ENCODE assay signal across 35 cellular contexts in the genomic region with DNA sequence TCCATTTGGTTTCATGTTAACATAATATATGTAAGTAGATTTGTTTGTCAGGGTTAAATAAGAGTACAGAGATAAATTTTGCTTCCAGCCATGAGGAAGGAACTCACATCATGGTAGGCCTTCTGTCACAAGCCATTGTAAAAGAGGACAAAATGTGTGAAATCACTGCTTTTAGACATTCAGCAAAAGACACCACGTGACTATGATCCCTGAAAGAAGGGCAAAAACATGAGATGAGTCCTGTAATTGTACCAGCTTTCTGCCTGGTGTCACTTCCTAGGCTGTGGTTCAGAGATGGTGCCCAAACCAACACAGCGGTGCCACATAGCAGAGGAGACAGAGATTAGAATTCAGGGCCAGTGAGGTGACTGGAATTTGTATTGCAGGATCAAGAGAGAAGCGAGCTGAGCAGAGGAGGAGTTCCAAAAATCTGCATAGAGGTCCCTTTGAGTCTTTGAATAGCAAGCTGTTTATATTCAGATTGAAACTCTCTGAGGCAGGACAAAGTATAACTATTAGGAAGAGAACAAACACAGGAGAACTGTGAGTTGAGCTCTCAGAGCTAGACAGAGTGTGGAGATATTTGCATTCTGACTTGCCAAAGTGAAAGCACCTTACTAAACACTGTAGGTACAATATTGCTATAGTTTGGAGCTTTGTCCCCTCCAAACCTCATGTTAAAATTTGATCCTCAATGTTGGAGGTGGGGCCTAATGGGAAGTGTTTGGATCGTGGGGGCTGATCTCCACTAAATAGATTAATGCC. TPM values are rescaled to one million over a fixed set of nuclear protein-coding genes. Genes with fewer than 3 reads are reported as not detected.
DNase-seq lines count a peak whose midpoint lies in the region; ATAC-seq, FAIRE-seq and TF ChIP-seq lines count a peak whose summit lies in the region.
"Had no signal": no experiment of that assay in that cellular context is flagged by ENCODE, and none has a peak within 500 bp of the region (broad histone marks: within the 10 kb centered on the region; RNA-seq: fewer than 3 reads in every experiment).

No MANE protein-coding gene starts in this region.

- H3K4ac ChIP-seq in H1 (replicated peaks; ENCODE audit: insufficient read length, low read depth, low read length): no peak overlapping the region

- H3K4me1 ChIP-seq in H1 (replicated peaks in 1 of 4; ENCODE audit: control insufficient read depth in 3 of 4, insufficient read depth in 4 of 4, low read length in 3 of 4) (peaks cover 0 to 1% (median 0%) of the 10 kb centered on the region in 4 experiments; a peak in 1 of 7 replicates), osteoblast (ENCODE audit: insufficient read depth, low read length) (no peaks in the 10 kb centered on the region), ovary (ENCODE audit: insufficient read depth) (peaks cover 2% of the 10 kb centered on the region)
- H3K4me1 ChIP-seq: colonic mucosa, gastroesophageal sphincter, tibial artery had no signal

- no peak overlapping the region for H4K8ac ChIP-seq in H1 (ENCODE audit: extremely low read depth, insufficient read depth, low read length)

- DNase-seq in H1 (ENCODE audit: low read depth in 1 of 2, low spot score in 2 of 2): no peak
- no peak for DNase-seq in osteoblast (ENCODE audit: insufficient read length, low spot score, missing footprints)
- DNase-seq in ovary: no peak
- DNase-seq in activated CD8-positive, alpha-beta memory T cell treated with anti-CD3 and anti-CD28 coated beads, Interleukin-2, amount 50 U/mL, for 48 hours: no peak
- no peak for DNase-seq in D341Med (ENCODE audit: low spot score)
- DNase-seq: ACHN; activated CD4-positive, alpha-beta T cell treated with anti-CD3 and anti-CD28 coated beads for 1 hour; activated CD8-positive, alpha-beta T cell treated with anti-CD3 and anti-CD28 coated beads, Interleukin-2, amount 10 ng/mL, durations not matched to agents 7 days and 5 days; activated effector memory CD4-positive, alpha-beta T cell treated with Interleukin-2 at 50 U/mL for 16 hours; activated naive CD8-positive, alpha-beta T cell treated with anti-CD3 and anti-CD28 coated beads for 36 hours; activated T-cell treated with anti-CD3 and anti-CD28 coated beads for 4 hours; colonic mucosa; DMS53; effector CD4-positive, alpha-beta T cell; immature natural killer cell; Kasumi-1; left colon; mammary epithelial cell; NCI-H1417 treated with DMSO at 0.1 percent for 48 hours; NCI-H2029 treated with DMSO at 0.1 percent for 48 hours; NK-92 treated with Interleukin-12 subunit alpha and Interleukin-12 subunit beta, amount 100 ng/mL, for 24 hours; right cardiac atrium; Right ventricle myocardium superior; stimulated activated CD4-positive, alpha-beta T cell treated with anti-CD3 and anti-CD28 coated beads, Interleukin-2, amount 100 ng/mL, for 24 hours; T-helper 17 cell; tibial artery had no signal

- H3K4me2 ChIP-seq in H1 (ENCODE audit: insufficient read depth in 1 of 2, low read depth in 2 of 2, low read length in 2 of 2) (no peak overlapping the region), osteoblast (ENCODE audit: insufficient read depth, low read length) (no peak overlapping the region)

- TF ChIP-seq CTCF in H1 (IDR thresholded peaks at IDR 0.05; ENCODE audit: control extremely low read depth in 1 of 3, insufficient read depth in 1 of 3, low read depth in 1 of 3, low read length in 3 of 3) (no peak), osteoblast (IDR thresholded peaks at IDR 0.05; ENCODE audit: extremely low read depth, low read depth, low read length) (no peak), ovary (IDR thresholded peaks at IDR 0.05) (no peak)

- intact Hi-C loops in ovary (cut with DNase I): no loop called here

- H3K9ac ChIP-seq in H1 (replicated peaks in 1 of 4; ENCODE audit: extremely low read depth in 1 of 4, low read depth in 3 of 4, low read length in 3 of 4): no peak overlapping the region

- H3K27ac ChIP-seq in H1 (ENCODE audit: low read depth, low read length) (no peak overlapping the region), osteoblast (ENCODE audit: low read depth, low read length) (no peak overlapping the region), ovary (no peak overlapping the region)
- H3K27ac ChIP-seq: colonic mucosa, gastroesophageal sphincter, tibial artery had no signal

- H2AFZ ChIP-seq in H1 (ENCODE audit: low read length) (peak overlapping the region; percentile 82; the same call in 1 of the 2 replicates), osteoblast (ENCODE audit: low read length) (peak overlapping the region; percentile 17)

- no peak overlapping the region for H2BK15ac ChIP-seq in H1 (ENCODE audit: low read length)

- H2AK5ac ChIP-seq in H1 (ENCODE audit: low read depth, low read length): no peak overlapping the region

- H3K4me3 ChIP-seq in H1 (ENCODE audit: extremely low read depth in 1 of 4, insufficient read depth in 2 of 4, low read depth in 3 of 4, low read length in 4 of 4): no peak overlapping the region
- H3K4me3 ChIP-seq in osteoblast (ENCODE audit: insufficient read depth, low read length): no peak overlapping the region
- no peak overlapping the region for H3K4me3 ChIP-seq in ovary
- H3K4me3 ChIP-seq: colonic mucosa, gastroesophageal sphincter, tibial artery had no signal

- H3K79me2 ChIP-seq in H1 (ENCODE audit: control insufficient read depth in 1 of 2, insufficient read depth in 2 of 2, low read length in 2 of 2) (no peaks in the 10 kb centered on the region), osteoblast (ENCODE audit: insufficient read depth, low read length) (no peaks in the 10 kb centered on the region)

- no peak overlapping the region for H4K91ac ChIP-seq in H1 (replicated peaks; ENCODE audit: insufficient read length, low read length)

- H4K5ac ChIP-seq in H1 (ENCODE audit: insufficient read length, low read depth, low read length): no peak overlapping the region

- TF ChIP-seq EP300 in H1 (IDR thresholded peaks at IDR 0.05; ENCODE audit: borderline replicate concordance in 1 of 2, low read depth in 2 of 2, low read length in 2 of 2) (no peak), ovary (IDR thresholded peaks at IDR 0.05) (no peak)

- no peak overlapping the region for H3K23ac ChIP-seq in H1 (ENCODE audit: insufficient read length)

- H3K36me3 ChIP-seq in H1 (ENCODE audit: control insufficient read depth in 2 of 4, insufficient read depth in 4 of 4, low read length in 3 of 4): no peaks in the 10 kb centered on the region
- H3K36me3 ChIP-seq in osteoblast (ENCODE audit: insufficient read depth, low read length): no peaks in the 10 kb centered on the region
- H3K36me3 ChIP-seq in ovary: no peaks in the 10 kb centered on the region
- H3K36me3 ChIP-seq: BE2C, colonic mucosa, gastroesophageal sphincter, tibial artery had no signal

- TF ChIP-seq POLR2A in H1 (IDR thresholded peaks at IDR 0.05; ENCODE audit: control extremely low read depth in 1 of 2, low read depth in 2 of 2, low read length in 2 of 2): no peak
- TF ChIP-seq POLR2A in ovary (IDR thresholded peaks at IDR 0.05): no peak

- H3K9me3 ChIP-seq in H1 (ENCODE audit: insufficient read depth in 2 of 2, low read depth in 1 of 2, low read length in 1 of 2): no peaks in the 10 kb centered on the region
- H3K9me3 ChIP-seq in osteoblast (ENCODE audit: low read depth, low read length): no peaks in the 10 kb centered on the region
- no peaks in the 10 kb centered on the region for H3K9me3 ChIP-seq in ovary
- H3K9me3 ChIP-seq: BE2C, colonic mucosa, gastroesophageal sphincter, tibial artery had no signal

- H3K18ac ChIP-seq in H1 (ENCODE audit: extremely low read depth, low read length): no peak overlapping the region

- H3K79me1 ChIP-seq in H1 (ENCODE audit: low read depth, low read length): no peaks in the 10 kb centered on the region

- H2BK12ac ChIP-seq in H1 (ENCODE audit: low read depth, low read length): no peak overlapping the region

- ATAC-seq in GM19324 (IDR thresholded peaks at IDR 0.05; ENCODE audit: low FRiP score, unreplicated experiment) (peak; percentile 74), HG02610 (IDR thresholded peaks at IDR 0.05; ENCODE audit: unreplicated experiment) (peak; percentile 81), HG02970 (IDR thresholded peaks at IDR 0.05; ENCODE audit: low FRiP score, unreplicated experiment) (no peak)
- ATAC-seq: activated CD8-positive, alpha-beta T cell treated with anti-CD3 and anti-CD28 coated beads, Interleukin-2, amount 10 ng/mL, durations not matched to agents 7 days and 5 days; gastroesophageal sphincter; left colon; Panc1; right cardiac atrium; SK-N-SH treated with all-trans-retinoic acid at 6 μM for 48 hours; T-helper 17 cell had no signal

- no peak overlapping the region for H2BK120ac ChIP-seq in H1 (replicated peaks; ENCODE audit: low read depth, low read length)

- H2BK20ac ChIP-seq in H1 (ENCODE audit: low read length): no peak overlapping the region

- 76% methylated on average over 4 of the region's 4 CpGs; no CpG with 5 or more reads in 1 of the 2 experiments for WGBS in H1 (ENCODE audit: extremely low coverage in 1 of 2, insufficient coverage in 1 of 2, insufficient read length in 1 of 2, insufficient replicate concordance in 2 of 2, low coverage in 1 of 2, low lambda C conversion rate in 2 of 2, missing lambda C conversion rate in 1 of 2), 2 experiments
- 90 to 91% (median 91%) methylated on average over 4 of the region's 4 CpGs for WGBS in ovary, 3 donors

- H4K20me1 ChIP-seq in H1 (replicated peaks in 1 of 2; ENCODE audit: control insufficient read depth in 1 of 2, insufficient read depth in 2 of 2, low read length in 2 of 2): no peaks in the 10 kb centered on the region
- no peaks in the 10 kb centered on the region for H4K20me1 ChIP-seq in osteoblast (ENCODE audit: insufficient read depth, low read length)

- H3K14ac ChIP-seq in H1 (ENCODE audit: insufficient read length): no peak overlapping the region

- H3K56ac ChIP-seq in H1 (replicated peaks; ENCODE audit: insufficient read length, low read depth, low read length): no peak overlapping the region

- no peaks in the 10 kb centered on the region for H3K23me2 ChIP-seq in H1 (ENCODE audit: low read depth, low read length)

- POLR2A ChIA-PET in H1 (lab: Charles Lee; ENCODE audit: partially characterized antibody): interaction anchor here (0.6 kb wide), 1 partner anchor 54 kb away, joined by 3 read pairs; no protein-coding TSS in a partner anchor

- no peak for TF ChIP-seq RAD21 in H1 (IDR thresholded peaks at IDR 0.05 in 1 of 2, conservative IDR thresholded peaks at IDR 0.05 in 1 of 2; ENCODE audit: low read depth in 2 of 2, low read length in 2 of 2)

- H2BK5ac ChIP-seq in H1 (ENCODE audit: low read depth, low read length): no peak overlapping the region

- H3K27me3 ChIP-seq in H1 (replicated peaks in 1 of 4; ENCODE audit: control insufficient read depth in 3 of 4, extremely low read depth in 1 of 4, insufficient read depth in 3 of 4, low read length in 3 of 4) (no peaks in the 10 kb centered on the region), osteoblast (ENCODE audit: insufficient read depth, low read length) (no peaks in the 10 kb centered on the region), ovary (no peaks in the 10 kb centered on the region)
- H3K27me3 ChIP-seq: BE2C, colonic mucosa, gastroesophageal sphincter, tibial artery had no signal

- peak; percentile 13 for FAIRE-seq in H1 (lab: Jason Lieb, UNC)
- FAIRE-seq: bronchial epithelial cell, GM12891 had no signal

- CTCF ChIA-PET in H1 (lab: Charles Lee; ENCODE audit: partially characterized antibody): interaction anchor here (1.1 kb wide), 1 partner anchor 10 kb away, joined by 3 read pairs; no protein-coding TSS in a partner anchor

RNA-seq across cellular contexts. Expression of a gene that starts 52.6 kb away (rescaled TPM):
- not detected in 2 replicates for total RNA-seq in H1 (2021; fragmentation: NEBNext Ultra II Directional; extraction: Animal tissue kit (Norgen Biotek cat#: 25700))
- polyA plus RNA-seq in H1 (2011; rRNA removed) (not detected in 2 replicates), ovary (10 to 100 TPM; 11.6 to 14.9 TPM)
- not detected for polyA plus RNA-seq in H1 (2011; cell fraction: cytosol; rRNA removed)
- not detected for polyA plus RNA-seq in H1 (2011; cell fraction: nucleus; rRNA removed)
- not detected in 4 replicates for polyA plus RNA-seq in H1 (2012, experiment 1 of 2)
- polyA plus RNA-seq in H1 (2012, experiment 2 of 2): not detected
- not detected for polyA plus RNA-seq in H1 (2013, experiment 1 of 2)
- 0.02 TPM for polyA plus RNA-seq in H1 (2013, experiment 2 of 2)
- not detected in 2 replicates for polyA minus RNA-seq in H1 (2011; rRNA and poly(A)+ RNA removed)
- not detected for polyA minus RNA-seq in H1 (2011; cell fraction: cytosol; rRNA and poly(A)+ RNA removed)
- not detected for polyA minus RNA-seq in H1 (2011; cell fraction: nucleus; rRNA and poly(A)+ RNA removed)
- total RNA-seq in osteoblast (25.3 and 33.9 TPM in 2 replicates), ovary (10 to 100 TPM; 17.4 to 62.7 (median 25.5) TPM)
- polyA plus RNA-seq: mammary epithelial cell had no signal

Comparison
In these comparisons a context has a peak if more than half of its experiments do, and no peak if none do; other contexts are left out.
1. RNA of a gene that starts 52.6 kb away (total RNA-seq): 17.4 to 62.7 TPM in ovary and 25.3 to 33.9 TPM in osteoblast; not detected in H1; every median in the first group is over 10 times any median in the second.